Comparison of ENCODE assay signal across 14 cellular contexts in genomic region chr3:137770821-137771399, GRCh38. TPM values are rescaled to one million over a fixed set of nuclear protein-coding genes. Genes with fewer than 3 reads are reported as not detected.
DNase-seq lines count a peak whose midpoint lies in the region; TF ChIP-seq lines count a peak whose summit lies in the region.
"Had no signal": no experiment of that assay in that cellular context is flagged by ENCODE, and none has a peak within 500 bp of the region (broad histone marks: within the 10 kb centered on the region; RNA-seq: fewer than 3 reads in every experiment).

No MANE protein-coding gene starts in this region.

- H3K4me1 ChIP-seq in cardiac muscle cell (ENCODE audit: low read depth) (peaks cover 15% of the 10 kb centered on the region), urinary bladder (ENCODE audit: insufficient read depth) (peaks cover 2% of the 10 kb centered on the region)
- peaks cover 8% of the 10 kb centered on the region for H3K4me1 ChIP-seq in CD4-positive, alpha-beta memory T cell (ENCODE audit: insufficient read depth, low read length)

- H3K4me3 ChIP-seq in cardiac muscle cell = peak overlapping the region; percentile 8
- peak overlapping the region; percentile 6 for H3K4me3 ChIP-seq in urinary bladder (ENCODE audit: low read depth, low read length)
- no peak overlapping the region for H3K4me3 ChIP-seq in CD4-positive, alpha-beta memory T cell (ENCODE audit: low read length in 2 of 2)

- TF ChIP-seq CTCF in cardiac muscle cell (IDR thresholded peaks at IDR 0.05; ENCODE audit: low read depth, low read length) = no peak
- no peak for TF ChIP-seq CTCF in nephron (IDR thresholded peaks at IDR 0.05; ENCODE audit: unreplicated experiment in 3 of 3)

- H3K4me3 Mint-ChIP-seq in nephron = peak overlapping the region in 2 of 3 experiments; percentile 54 to 55
- peak overlapping the region in 2 of 8 donors; percentile 59 to 68 for H3K4me3 Mint-ChIP-seq in CD4-positive, alpha-beta memory T cell
- H3K4me3 Mint-ChIP-seq: activated T-helper 1 cell treated with anti-CD3 and anti-CD28 coated beads, Interleukin-12 subunit alpha, Interleukin-12 subunit beta, Interleukin-2, Interleukin-4 antibody, amounts not matched to agents 30 ng/mL and 10 ng/mL and 1 ng/mL, durations not matched to agents 14 hours and 24 hours and 36 hours had no signal

- no peak for DNase-seq in cardiac muscle cell (ENCODE audit: low read depth in 1 of 2, low spot score in 1 of 2)
- no peak for DNase-seq in cardiac septum (ENCODE audit: low spot score)
- peak; percentile 68 for DNase-seq in ecto neural progenitor cell (ENCODE audit: low spot score)
- DNase-seq in CD4-positive, alpha-beta memory T cell = no peak
- no peak for DNase-seq in NK-92 (lab: John Stamatoyannopoulos, UW; ENCODE audit: unreplicated experiment)
- no peak for DNase-seq in NAMALWA (ENCODE audit: low spot score)
- DNase-seq: effector memory CD4-positive, alpha-beta T cell; NCI-H774; T1000 had no signal

- no peaks in the 10 kb centered on the region for H3K9me3 Mint-ChIP-seq in nephron
- H3K9me3 Mint-ChIP-seq in CD4-positive, alpha-beta memory T cell = peaks cover 0 to 4% (median 0%) of the 10 kb centered on the region in 8 donors

- H3K27ac Mint-ChIP-seq in nephron = no peak overlapping the region
- H3K27ac Mint-ChIP-seq in CD4-positive, alpha-beta memory T cell = no peak overlapping the region

- H3K36me3 ChIP-seq in cardiac muscle cell (no peaks in the 10 kb centered on the region), urinary bladder (ENCODE audit: insufficient read depth) (no peaks in the 10 kb centered on the region)
- no peaks in the 10 kb centered on the region for H3K36me3 ChIP-seq in CD4-positive, alpha-beta memory T cell (ENCODE audit: insufficient read depth, low read length)

- CTCF ChIA-PET in CD4-positive, alpha-beta memory T cell (lab: Charles Lee; ENCODE audit: partially characterized antibody) = no interaction called here

- peaks cover 100% of the 10 kb centered on the region for H3K27me3 ChIP-seq in cardiac muscle cell
- peaks cover 34% of the 10 kb centered on the region for H3K27me3 ChIP-seq in CD4-positive, alpha-beta memory T cell (ENCODE audit: insufficient read depth, low read length)

- peaks cover 100% of the 10 kb centered on the region for H3K27me3 Mint-ChIP-seq in nephron (ENCODE audit: low read depth)
- H3K27me3 Mint-ChIP-seq in CD4-positive, alpha-beta memory T cell = peaks cover 36 to 55% of the 10 kb centered on the region in 2 donors

- no peaks in the 10 kb centered on the region for H3K36me3 Mint-ChIP-seq in nephron (ENCODE audit: low read depth)
- H3K36me3 Mint-ChIP-seq in CD4-positive, alpha-beta memory T cell = no peaks in the 10 kb centered on the region

- H3K9me3 ChIP-seq in cardiac muscle cell (ENCODE audit: low read depth) = no peaks in the 10 kb centered on the region
- H3K9me3 ChIP-seq in CD4-positive, alpha-beta memory T cell (ENCODE audit: control insufficient read depth in 1 of 2, low read length in 2 of 2) = no peaks in the 10 kb centered on the region

- peaks cover 27% of the 10 kb centered on the region for H3K4me1 Mint-ChIP-seq in nephron
- peaks cover 4 to 17% (median 9%) of the 10 kb centered on the region in 4 donors for H3K4me1 Mint-ChIP-seq in CD4-positive, alpha-beta memory T cell

- no peak overlapping the region for H3K27ac ChIP-seq in cardiac muscle cell
- no peak overlapping the region for H3K27ac ChIP-seq in urinary bladder (ENCODE audit: low read depth)
- H3K27ac ChIP-seq in CD4-positive, alpha-beta memory T cell (ENCODE audit: low read depth, low read length) = no peak overlapping the region
- H3K27ac ChIP-seq: KMS-11 had no signal

- 2% methylated on average over 46 of the region's 46 CpGs for WGBS in urinary bladder

- intact Hi-C loops in cardiac septum (cut with DNase I) = no loop called here
- intact Hi-C loops in CD4-positive, alpha-beta memory T cell (cut with micrococcal nuclease) = no loop called here

- POLR2A ChIA-PET in CD4-positive, alpha-beta memory T cell (lab: Charles Lee; ENCODE audit: partially characterized antibody) = no interaction called here

RNA-seq across cellular contexts. Expression of gene SOX14, which starts 6.8 kb away (rescaled TPM):
- total RNA-seq in cardiac muscle cell (not detected in 2 replicates), cardiac septum (not detected), urinary bladder (not detected)
- polyA plus RNA-seq in cardiac muscle cell (not detected in 2 replicates), urinary bladder (not detected)
- not detected for total RNA-seq in CD4-positive, alpha-beta memory T cell
- not detected for polyA plus RNA-seq in CD4-positive, alpha-beta memory T cell
- total RNA-seq: activated T-helper 1 cell treated with anti-CD3 and anti-CD28 coated beads, Interleukin-12 subunit alpha, Interleukin-12 subunit beta, Interleukin-2, Interleukin-4 antibody, amounts not matched to agents 30 ng/mL and 10 ng/mL and 1 ng/mL, durations not matched to agents 14 hours and 24 hours and 36 hours; progenitor cell of endocrine pancreas had no signal

Comparison
In these comparisons a context has a peak if more than half of its experiments do, and no peak if none do; other contexts are left out.
1. H3K4me3 ChIP-seq: peak in cardiac muscle cell (single experiment) and urinary bladder (single experiment); none in CD4-positive, alpha-beta memory T cell (0 of 2).